Comparison of ENCODE assay signal across 9 cellular contexts in the genomic region with DNA sequence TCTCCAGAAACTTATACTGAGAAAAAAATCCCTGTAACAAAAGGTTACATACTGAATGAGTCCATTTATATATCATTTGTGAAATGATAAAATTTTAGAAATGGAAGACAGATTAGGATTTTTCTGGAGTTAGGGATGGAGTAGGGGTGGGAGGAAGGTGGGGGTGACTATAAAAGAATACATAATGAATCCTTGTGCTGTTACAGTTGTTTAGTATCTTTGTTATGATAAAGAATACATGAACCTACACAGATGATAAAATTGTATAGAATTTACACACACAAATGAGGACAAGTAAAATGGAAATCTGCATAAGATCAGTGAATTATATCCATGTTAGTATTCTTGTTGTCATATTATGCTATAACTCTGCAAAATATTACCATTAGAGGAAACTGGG. TPM values are rescaled to one million over a fixed set of nuclear protein-coding genes. Genes with fewer than 3 reads are reported as not detected.
"Had no signal": no experiment of that assay in that cellular context is flagged by ENCODE, and none has a peak within 500 bp of the region (broad histone marks: within the 10 kb centered on the region; RNA-seq: fewer than 3 reads in every experiment).

No MANE protein-coding gene starts in this region.

- FAIRE-seq: HTR-8/SVneo had no signal

- H3K27ac ChIP-seq: HL-60, KMS-11 had no signal

- H3K4me2 ChIP-seq: KMS-11 had no signal

- DNase-seq: IMR-90, KBM-7, KG1 had no signal

- H3K9ac ChIP-seq: KMS-11 had no signal

RNA-seq across cellular contexts. Expression of a gene that starts 41.8 kb away (rescaled TPM):
- total RNA-seq: HT-29, HT1080, IMR-90 had no signal
- polyA plus RNA-seq: IgD-negative memory B cell, IMR-90 had no signal

RNA-seq across cellular contexts. Expression of a gene that starts 45.3 kb away (rescaled TPM):
- total RNA-seq: HT-29, HT1080, IMR-90 had no signal
- polyA plus RNA-seq: IgD-negative memory B cell, IMR-90 had no signal
